Comparison of ENCODE assay signal across 13 cellular contexts in the genomic region with DNA sequence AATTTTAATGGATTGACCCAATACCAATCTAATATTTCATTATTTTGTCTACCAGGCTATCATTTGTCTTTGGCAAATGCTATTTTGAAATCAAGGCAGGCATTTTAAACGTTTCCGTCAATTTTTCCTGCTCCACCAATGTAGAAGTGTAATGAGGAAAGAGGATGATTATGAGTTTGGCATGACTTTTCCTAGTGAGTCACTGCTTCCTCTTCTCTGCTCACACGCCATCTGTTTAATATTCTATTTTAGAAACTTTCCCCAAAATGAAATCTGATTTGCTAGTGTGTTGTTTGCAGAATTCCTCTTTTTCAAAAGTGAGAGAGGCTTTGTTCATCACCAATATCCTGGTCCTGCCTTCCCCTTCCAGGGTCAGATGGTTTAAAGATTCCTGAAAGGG. TPM values are rescaled to one million over a fixed set of nuclear protein-coding genes. Genes with fewer than 3 reads are reported as not detected.
DNase-seq lines count a peak whose midpoint lies in the region; TF ChIP-seq lines count a peak whose summit lies in the region.
"Had no signal": no experiment of that assay in that cellular context is flagged by ENCODE, and none has a peak within 500 bp of the region (broad histone marks: within the 10 kb centered on the region; RNA-seq: fewer than 3 reads in every experiment).

No MANE protein-coding gene starts in this region.

- intact Hi-C loops in activated T-helper 1 cell treated with anti-CD3 and anti-CD28 coated beads, Interleukin-12 subunit alpha, Interleukin-12 subunit beta, Interleukin-2, Interleukin-4 antibody, amounts not matched to agents 30 ng/mL and 10 ng/mL and 1 ng/mL, durations not matched to agents 14 hours and 24 hours and 36 hours (cut with micrococcal nuclease): no loop called here

- no peak for TF ChIP-seq CTCF in AG09319 (IDR thresholded peaks at IDR 0.05; ENCODE audit: low read depth, low read length)
- TF ChIP-seq CTCF in epithelial cell of esophagus (IDR thresholded peaks at IDR 0.05; ENCODE audit: insufficient read depth, low read depth, low read length, missing control alignments): no peak
- no peak for TF ChIP-seq CTCF in type B pancreatic cell (conservative IDR thresholded peaks at IDR 0.05)

- H3K4me3 Mint-ChIP-seq in activated T-helper 1 cell treated with anti-CD3 and anti-CD28 coated beads, Interleukin-12 subunit alpha, Interleukin-12 subunit beta, Interleukin-2, Interleukin-4 antibody, amounts not matched to agents 30 ng/mL and 10 ng/mL and 1 ng/mL, durations not matched to agents 14 hours and 24 hours and 36 hours: no peak overlapping the region
- H3K4me3 Mint-ChIP-seq in type B pancreatic cell: no peak overlapping the region
- H3K4me3 Mint-ChIP-seq: brain; CD4-positive, CD25-positive, alpha-beta regulatory T cell had no signal

- no peak overlapping the region for H3K4me3 ChIP-seq in epithelial cell of esophagus (ENCODE audit: low read length)
- H3K4me3 ChIP-seq: thoracic aorta had no signal

- H3K27ac Mint-ChIP-seq in activated T-helper 1 cell treated with anti-CD3 and anti-CD28 coated beads, Interleukin-12 subunit alpha, Interleukin-12 subunit beta, Interleukin-2, Interleukin-4 antibody, amounts not matched to agents 30 ng/mL and 10 ng/mL and 1 ng/mL, durations not matched to agents 14 hours and 24 hours and 36 hours: no peak overlapping the region
- H3K27ac Mint-ChIP-seq in type B pancreatic cell: no peak overlapping the region
- H3K27ac Mint-ChIP-seq: brain; CD4-positive, CD25-positive, alpha-beta regulatory T cell had no signal

- H3K36me3 Mint-ChIP-seq in activated T-helper 1 cell treated with anti-CD3 and anti-CD28 coated beads, Interleukin-12 subunit alpha, Interleukin-12 subunit beta, Interleukin-2, Interleukin-4 antibody, amounts not matched to agents 30 ng/mL and 10 ng/mL and 1 ng/mL, durations not matched to agents 14 hours and 24 hours and 36 hours (ENCODE audit: low read depth): no peaks in the 10 kb centered on the region
- H3K36me3 Mint-ChIP-seq in type B pancreatic cell: no peaks in the 10 kb centered on the region
- H3K36me3 Mint-ChIP-seq: brain; CD4-positive, CD25-positive, alpha-beta regulatory T cell had no signal

- DNase-seq in AG09319 (ENCODE audit: extremely low read depth, low read depth) (peak; percentile 24), LHCN-M2 (ENCODE audit: low read depth) (peak; percentile 77), epithelial cell of esophagus (ENCODE audit: low read depth) (peak; percentile 63), lung microvascular endothelial cell (ENCODE audit: low read depth in 2 of 2) (peak; percentile 82 to 88), NCI-H2227 treated with DMSO at 0.1 percent for 48 hours (lab: John Stamatoyannopoulos, UW) (no peak), type B pancreatic cell (ENCODE audit: extremely low spot score, unreplicated experiment) (no peak), COLO668 (lab: John Stamatoyannopoulos, UW; ENCODE audit: unreplicated experiment) (no peak)
- DNase-seq in activated T-helper 1 cell treated with anti-CD3 and anti-CD28 coated beads, Interleukin-12 subunit alpha, Interleukin-12 subunit beta, Interleukin-2, Interleukin-4 antibody, amounts not matched to agents 30 ng/mL and 10 ng/mL and 1 ng/mL, durations not matched to agents 14 hours and 24 hours and 36 hours (ENCODE audit: low spot score): no peak
- DNase-seq: CD4-positive, CD25-positive, alpha-beta regulatory T cell; NCI-H2029 treated with DMSO at 0.1 percent for 48 hours; posterior cingulate gyrus had no signal

- peaks cover 6% of the 10 kb centered on the region for H3K9me3 Mint-ChIP-seq in activated T-helper 1 cell treated with anti-CD3 and anti-CD28 coated beads, Interleukin-12 subunit alpha, Interleukin-12 subunit beta, Interleukin-2, Interleukin-4 antibody, amounts not matched to agents 30 ng/mL and 10 ng/mL and 1 ng/mL, durations not matched to agents 14 hours and 24 hours and 36 hours
- no peaks in the 10 kb centered on the region for H3K9me3 Mint-ChIP-seq in type B pancreatic cell

- no peaks in the 10 kb centered on the region for H3K4me1 Mint-ChIP-seq in activated T-helper 1 cell treated with anti-CD3 and anti-CD28 coated beads, Interleukin-12 subunit alpha, Interleukin-12 subunit beta, Interleukin-2, Interleukin-4 antibody, amounts not matched to agents 30 ng/mL and 10 ng/mL and 1 ng/mL, durations not matched to agents 14 hours and 24 hours and 36 hours (ENCODE audit: low read depth)
- H3K4me1 Mint-ChIP-seq in type B pancreatic cell (ENCODE audit: unreplicated experiment): no peaks in the 10 kb centered on the region
- H3K4me1 Mint-ChIP-seq: brain; CD4-positive, CD25-positive, alpha-beta regulatory T cell had no signal

- peaks cover 1% of the 10 kb centered on the region for H3K27me3 Mint-ChIP-seq in activated T-helper 1 cell treated with anti-CD3 and anti-CD28 coated beads, Interleukin-12 subunit alpha, Interleukin-12 subunit beta, Interleukin-2, Interleukin-4 antibody, amounts not matched to agents 30 ng/mL and 10 ng/mL and 1 ng/mL, durations not matched to agents 14 hours and 24 hours and 36 hours (ENCODE audit: insufficient read depth)
- H3K27me3 Mint-ChIP-seq in type B pancreatic cell: no peaks in the 10 kb centered on the region
- H3K27me3 Mint-ChIP-seq: CD4-positive, CD25-positive, alpha-beta regulatory T cell had no signal

RNA-seq across cellular contexts. Expression of a gene that starts 42.5 kb away (rescaled TPM):
- total RNA-seq in LHCN-M2 (2014; rRNA removed) (32.3 and 35.6 TPM in 2 replicates), lung microvascular endothelial cell (under 0.01 and 0.20 TPM in 2 replicates), type B pancreatic cell (ENCODE audit: low replicate concordance) (0.79 and 0.92 TPM in 2 replicates)
- 44.5 TPM for polyA plus RNA-seq in LHCN-M2 (2012)
- not detected in 2 replicates for total RNA-seq in activated T-helper 1 cell treated with anti-CD3 and anti-CD28 coated beads, Interleukin-12 subunit alpha, Interleukin-12 subunit beta, Interleukin-2, Interleukin-4 antibody, amounts not matched to agents 30 ng/mL and 10 ng/mL and 1 ng/mL, durations not matched to agents 14 hours and 24 hours and 36 hours
- total RNA-seq: CD4-positive, CD25-positive, alpha-beta regulatory T cell had no signal

Comparison
In these comparisons a context has a peak if more than half of its experiments do, and no peak if none do; other contexts are left out.
1. DNase-seq: peak in AG09319 (single experiment), LHCN-M2 (single experiment), epithelial cell of esophagus (single experiment) and lung microvascular endothelial cell (2 of 2); none in NCI-H2227 treated with DMSO at 0.1 percent for 48 hours (single experiment), activated T-helper 1 cell treated with anti-CD3 and anti-CD28 coated beads, Interleukin-12 subunit alpha, Interleukin-12 subunit beta, Interleukin-2, Interleukin-4 antibody, amounts not matched to agents 30 ng/mL and 10 ng/mL and 1 ng/mL, durations not matched to agents 14 hours and 24 hours and 36 hours (single experiment), type B pancreatic cell (single experiment) and COLO668 (single experiment).
2. RNA of a gene that starts 42.5 kb away (total RNA-seq): 32.3 to 35.6 TPM in LHCN-M2; 0.79 to 0.92 TPM in type B pancreatic cell, under 0.01 to 0.20 TPM in lung microvascular endothelial cell and not detected in activated T-helper 1 cell treated with anti-CD3 and anti-CD28 coated beads, Interleukin-12 subunit alpha, Interleukin-12 subunit beta, Interleukin-2, Interleukin-4 antibody, amounts not matched to agents 30 ng/mL and 10 ng/mL and 1 ng/mL, durations not matched to agents 14 hours and 24 hours and 36 hours; every median in the first group is over 10 times any median in the second.